7 cellular contexts compared by ENCODE assay signal in the genomic region with DNA sequence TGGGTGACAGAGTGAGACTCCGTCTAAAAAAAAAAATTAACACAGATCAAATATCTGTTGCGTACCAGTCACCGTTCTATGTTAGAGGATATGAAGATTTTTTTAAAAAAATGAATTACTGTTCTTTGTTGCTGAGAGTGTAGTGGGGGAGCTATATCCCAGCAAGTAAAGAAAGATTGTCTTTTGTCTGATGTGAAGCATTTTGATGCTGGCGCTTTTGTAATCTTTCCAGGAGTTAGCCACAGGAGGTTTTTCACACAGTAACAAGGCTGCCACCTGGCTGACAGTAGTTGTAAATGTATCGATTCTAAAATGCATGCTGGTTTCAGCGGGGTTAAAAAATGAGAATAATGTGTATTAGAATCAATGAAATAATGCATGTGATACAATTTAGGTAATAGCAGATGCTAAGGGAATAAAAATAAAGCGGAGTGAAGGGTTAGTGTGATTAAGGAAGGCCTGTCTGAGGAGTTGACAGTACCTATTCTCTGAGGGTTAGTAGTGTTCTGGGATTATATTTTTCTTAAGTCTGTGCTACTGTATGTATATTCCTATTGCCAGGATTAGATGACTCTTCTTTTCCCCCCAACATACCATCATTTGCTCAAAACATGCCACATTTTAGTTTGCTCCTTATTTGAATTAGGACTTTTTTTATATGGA. TPM values are rescaled to one million over a fixed set of nuclear protein-coding genes. Genes with fewer than 3 reads are reported as not detected.
A peak's percentile ranks its signal among the peaks of the same experiment; 100 is the strongest.
DNase-seq lines count a peak whose midpoint lies in the region; ATAC-seq and TF ChIP-seq lines count a peak whose summit lies in the region.

No MANE protein-coding gene starts in this region.

- DNase-seq in KBM-7: peak; percentile 83
- peak; percentile 87 for DNase-seq in SK-MEL-5 (ENCODE audit: low read depth, low spot score)
- DNase-seq in astrocyte of the cerebellum (ENCODE audit: low read depth): peak; percentile 80
- DNase-seq in immature natural killer cell: peak; percentile 29 to 55 (median 45)
- DNase-seq in stimulated activated CD4-positive, alpha-beta T cell treated with anti-CD3 and anti-CD28 coated beads, Interleukin-4, amount 100 ng/mL, for 1 hour: peak; percentile 33

- in situ Hi-C loops in KBM-7 (cut with MboI; ENCODE audit: low pct_unique_long_range_greater_than_20kb, low sequenced_read_pairs) (loop anchor here (10.0 kb wide), 1 partner anchor 105 kb away; no protein-coding TSS in a partner anchor), SK-MEL-5 (cut with HindIII; ENCODE audit: low pct_unique_long_range_greater_than_20kb, low sequenced_read_pairs) (no loop called here), astrocyte of the cerebellum (cut with HindIII; ENCODE audit: low sequenced_read_pairs) (loop anchor here (25.0 kb wide), 1 partner anchor 118 kb away; no protein-coding TSS in a partner anchor)

- no peaks in the 10 kb centered on the region for H3K36me3 Mint-ChIP-seq in immature natural killer cell

- no peaks in the 10 kb centered on the region for H3K9me3 Mint-ChIP-seq in immature natural killer cell

- peak overlapping the region in 4 of 6 donors; percentile 4 to 54 (median 40) for H3K27ac Mint-ChIP-seq in immature natural killer cell

- H3K4me3 ChIP-seq in astrocyte of the cerebellum (ENCODE audit: low read depth, low read length): peak overlapping the region; percentile 12

- H3K27me3 Mint-ChIP-seq in immature natural killer cell (ENCODE audit: low read depth in 3 of 3): peaks cover 0 to 19% (median 18%) of the 10 kb centered on the region in 3 donors

- TF ChIP-seq CTCF in astrocyte of the cerebellum (IDR thresholded peaks at IDR 0.05; ENCODE audit: low read depth, low read length, missing control alignments): peak; percentile 67

- no peak for ATAC-seq in GM21423 (IDR thresholded peaks at IDR 0.05; ENCODE audit: unreplicated experiment)

- peaks cover 27 to 28% of the 10 kb centered on the region in 2 donors for H3K4me1 Mint-ChIP-seq in immature natural killer cell

- H3K4me1 ChIP-seq in ES-I3 (ENCODE audit: insufficient read depth, low read length): no peaks in the 10 kb centered on the region

- H3K9ac ChIP-seq in ES-I3 (ENCODE audit: low read depth, low read length): peak overlapping the region; percentile 29

- peak overlapping the region in 4 of 5 donors; percentile 21 to 98 (median 54) for H3K4me3 Mint-ChIP-seq in immature natural killer cell

- no peaks in the 10 kb centered on the region for H3K9me3 ChIP-seq in ES-I3 (ENCODE audit: control insufficient read depth, insufficient read depth, low read length)

- H3K36me3 ChIP-seq in ES-I3 (ENCODE audit: insufficient read depth, low read length): no peaks in the 10 kb centered on the region

RNA-seq across cellular contexts. Expression of gene LMNB1, which starts 3.4 kb away (rescaled TPM):
- total RNA-seq in SK-MEL-5 (2014; rRNA removed; shearing (Covaris generic)): 44.2 and 44.6 TPM in 2 replicates
- 71.0 and 114 TPM in 2 replicates for polyA plus RNA-seq in SK-MEL-5 (2015; cell fraction: cytosol; rRNA removed)
- polyA plus RNA-seq in SK-MEL-5 (2015; cell fraction: nucleus; rRNA removed): 23.7 and 34.7 TPM in 2 replicates
- 10 to 100 TPM in 2 of 3 donors, 1 to 10 TPM in 1; 8.7 to 15.8 (median 10.6) TPM for polyA plus RNA-seq in immature natural killer cell

Comparison
In these comparisons a context has a peak if more than half of its experiments do, and no peak if none do; other contexts are left out.
1. DNase-seq: peak in every context shown above with its lines; median percentile 87 in SK-MEL-5; 83 in KBM-7; 80 in astrocyte of the cerebellum; 45 in immature natural killer cell; 33 in stimulated activated CD4-positive, alpha-beta T cell treated with anti-CD3 and anti-CD28 coated beads, Interleukin-4, amount 100 ng/mL, for 1 hour.